Comparison of ENCODE assay signal across 22 cellular contexts in the genomic region with DNA sequence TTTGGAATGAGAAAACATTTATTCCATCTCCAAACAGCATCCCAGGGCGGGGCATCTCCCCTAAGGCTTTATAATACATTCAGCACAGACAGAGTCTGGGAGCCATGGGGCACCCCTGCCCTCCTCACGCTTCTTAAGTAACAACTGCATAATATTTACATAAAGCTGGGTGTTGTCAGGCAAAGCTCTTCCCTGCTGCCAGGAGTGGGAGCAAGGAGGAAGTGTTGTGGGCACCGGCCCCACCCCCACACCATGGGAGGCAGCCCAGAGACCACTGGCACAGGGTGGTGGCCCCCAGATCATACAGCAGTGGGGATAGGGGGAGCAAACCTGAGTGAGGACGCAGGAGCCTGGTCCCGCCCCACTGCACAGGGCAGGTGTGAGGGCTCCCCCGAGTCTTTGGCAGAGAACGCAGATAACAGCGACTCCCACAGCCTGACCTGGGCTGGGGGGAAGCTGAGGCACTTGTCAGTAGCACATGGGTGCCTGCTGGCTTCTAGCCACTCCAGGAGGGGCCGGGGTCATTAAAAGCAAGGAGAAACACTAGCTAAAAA.
"Had no signal": no experiment of that assay in that cellular context is flagged by ENCODE, and none has a peak within 500 bp of the region (broad histone marks: within the 10 kb centered on the region; RNA-seq: fewer than 3 reads in every experiment).

No MANE protein-coding gene starts in this region.

- H3K27ac Mint-ChIP-seq: activated CD4-positive, alpha-beta T cell treated with anti-CD3 and anti-CD28 coated beads for 36 hours; activated naive CD8-positive, alpha-beta T cell; activated T-helper 1 cell treated with anti-CD3 and anti-CD28 coated beads, Interleukin-12 subunit alpha, Interleukin-12 subunit beta, Interleukin-2, Interleukin-4 antibody, amounts not matched to agents 30 ng/mL and 10 ng/mL and 1 ng/mL, durations not matched to agents 14 hours and 24 hours and 36 hours had no signal

- H3K4me3 Mint-ChIP-seq: activated CD4-positive, alpha-beta T cell treated with anti-CD3 and anti-CD28 coated beads for 36 hours; activated naive CD8-positive, alpha-beta T cell; activated T-helper 1 cell treated with anti-CD3 and anti-CD28 coated beads, Interleukin-12 subunit alpha, Interleukin-12 subunit beta, Interleukin-2, Interleukin-4 antibody, amounts not matched to agents 30 ng/mL and 10 ng/mL and 1 ng/mL, durations not matched to agents 14 hours and 24 hours and 36 hours; naive thymus-derived CD4-positive, alpha-beta T cell; stimulated activated naive CD8-positive, alpha-beta T cell treated with anti-CD3 and anti-CD28 coated beads, Interleukin-15, amount 100 ng/mL, for 72 hours had no signal

- H3K4me1 ChIP-seq: gastrocnemius medialis, parathyroid adenoma, right lobe of liver had no signal

- ATAC-seq: activated CD4-positive, alpha-beta T cell treated with anti-CD3 and anti-CD28 coated beads for 36 hours; esophagus mucosa; gastrocnemius medialis; left ventricle myocardium superior; naive thymus-derived CD4-positive, alpha-beta T cell; stimulated activated naive CD8-positive, alpha-beta T cell treated with anti-CD3 and anti-CD28 coated beads, Interleukin-15, amount 100 ng/mL, for 72 hours had no signal

- H3K27me3 Mint-ChIP-seq: activated CD4-positive, alpha-beta T cell treated with anti-CD3 and anti-CD28 coated beads for 36 hours; activated naive CD8-positive, alpha-beta T cell; stimulated activated naive CD8-positive, alpha-beta T cell treated with anti-CD3 and anti-CD28 coated beads, Interleukin-15, amount 100 ng/mL, for 72 hours had no signal

- H3K9me3 Mint-ChIP-seq: activated T-helper 1 cell treated with anti-CD3 and anti-CD28 coated beads, Interleukin-12 subunit alpha, Interleukin-12 subunit beta, Interleukin-2, Interleukin-4 antibody, amounts not matched to agents 30 ng/mL and 10 ng/mL and 1 ng/mL, durations not matched to agents 14 hours and 24 hours and 36 hours had no signal

- H3K27ac ChIP-seq: gastrocnemius medialis, neutrophil, parathyroid adenoma, right lobe of liver, WERI-Rb-1 had no signal

- H2AFZ ChIP-seq: parathyroid adenoma had no signal

- H3K27me3 ChIP-seq: gastrocnemius medialis, neutrophil, right lobe of liver had no signal

- H3K79me2 ChIP-seq: parathyroid adenoma had no signal

- H3K36me3 ChIP-seq: gastrocnemius medialis, neutrophil, right lobe of liver, WERI-Rb-1 had no signal

- H3K4me3 ChIP-seq: gastrocnemius medialis, right lobe of liver had no signal

- H3K9me3 ChIP-seq: gastrocnemius medialis, neutrophil, right lobe of liver had no signal

- DNase-seq: activated CD4-positive, alpha-beta T cell treated with anti-CD3 and anti-CD28 coated beads for 36 hours; activated CD4-positive, alpha-beta T cell treated with anti-CD3 and anti-CD28 coated beads, Interleukin-2, amount 50 U/mL, for 48 hours; activated gamma-delta T cell treated with Interleukin-2 at 50 U/mL for 16 hours; activated T-cell treated with anti-CD3 and anti-CD28 coated beads for 4 hours; effector CD4-positive, alpha-beta T cell; gastrocnemius medialis; head of caudate nucleus; left ventricle myocardium superior; mesenchymal stem cell; naive thymus-derived CD4-positive, alpha-beta T cell; right lobe of liver; small intestine; stimulated activated CD4-positive, alpha-beta T cell treated with anti-CD3 and anti-CD28 coated beads, Interleukin-15, amount 100 ng/mL, for 24 hours; stimulated activated CD4-positive, alpha-beta T cell treated with anti-CD3 and anti-CD28 coated beads, Interleukin-2, amount 100 ng/mL, for 48 hours; stimulated activated naive CD8-positive, alpha-beta T cell treated with anti-CD3 and anti-CD28 coated beads, Interleukin-15, amount 100 ng/mL, for 72 hours; trophoblast cell; WERI-Rb-1 had no signal

- H3K4me1 Mint-ChIP-seq: activated CD4-positive, alpha-beta T cell treated with anti-CD3 and anti-CD28 coated beads for 36 hours had no signal

- H3K9ac ChIP-seq: parathyroid adenoma had no signal
